ENCODE assay signal across 1 cellular context in genomic region chr21:39385299-39386145, GRCh38.
TF ChIP-seq lines count a peak whose summit lies in the region.

No MANE protein-coding gene starts in this region.

TF ChIP-seq in H1, 55 proteins besides CTCF, POLR2A, EP300 and RAD21 (continued from another document):
- TF ChIP-seq, protein P1, sequence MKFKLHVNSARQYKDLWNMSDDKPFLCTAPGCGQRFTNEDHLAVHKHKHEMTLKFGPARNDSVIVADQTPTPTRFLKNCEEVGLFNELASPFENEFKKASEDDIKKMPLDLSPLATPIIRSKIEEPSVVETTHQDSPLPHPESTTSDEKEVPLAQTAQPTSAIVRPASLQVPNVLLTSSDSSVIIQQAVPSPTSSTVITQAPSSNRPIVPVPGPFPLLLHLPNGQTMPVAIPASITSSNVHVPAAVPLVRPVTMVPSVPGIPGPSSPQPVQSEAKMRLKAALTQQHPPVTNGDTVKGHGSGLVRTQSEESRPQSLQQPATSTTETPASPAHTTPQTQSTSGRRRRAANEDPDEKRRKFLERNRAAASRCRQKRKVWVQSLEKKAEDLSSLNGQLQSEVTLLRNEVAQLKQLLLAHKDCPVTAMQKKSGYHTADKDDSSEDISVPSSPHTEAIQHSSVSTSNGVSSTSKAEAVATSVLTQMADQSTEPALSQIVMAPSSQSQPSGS (IDR thresholded peaks at IDR 0.05; ENCODE audit: low read length): no peak
TF ChIP-seq in H1: peak in this region for 0.
